In the genomic region with DNA sequence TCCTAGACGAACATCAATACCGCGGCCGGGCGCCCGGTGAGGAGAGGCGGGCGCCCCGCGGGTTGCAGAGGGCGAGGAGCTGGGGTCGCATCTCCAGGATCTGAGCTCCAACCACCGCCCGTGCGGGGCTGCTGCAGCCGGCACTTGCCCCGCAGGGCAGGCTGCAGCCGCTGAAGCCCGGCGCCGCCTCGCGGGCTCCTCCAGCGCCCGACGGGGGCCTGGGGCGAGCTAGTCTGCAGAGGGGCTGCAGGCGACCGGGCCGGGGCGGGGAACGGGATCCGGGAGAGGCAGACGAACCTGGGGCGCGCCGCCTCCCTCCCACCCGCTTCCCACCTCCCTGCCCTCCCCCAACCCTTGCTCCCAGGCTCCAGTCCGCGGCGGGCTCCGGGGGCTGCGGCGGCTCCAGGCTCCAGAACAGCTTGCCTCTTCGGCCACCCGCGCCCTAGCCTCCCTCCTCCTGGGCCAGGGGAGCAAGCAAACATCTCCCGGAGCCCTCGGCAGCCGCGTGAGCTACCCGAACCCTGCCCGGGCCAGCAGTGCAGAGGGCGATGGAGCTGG, we compare ENCODE assay signal across 7 cellular contexts. TPM values are rescaled to one million over a fixed set of nuclear protein-coding genes. Genes with fewer than 3 reads are reported as not detected.
DNase-seq lines count a peak whose midpoint lies in the region; ATAC-seq and TF ChIP-seq lines count a peak whose summit lies in the region.

No MANE protein-coding gene starts in this region.

- H3K27ac ChIP-seq in adrenal gland = peak overlapping the region; percentile 26 to 84 (median 84)
- no peak overlapping the region for H3K27ac ChIP-seq in skeletal muscle tissue (ENCODE audit: low read depth, low read length)

- peak overlapping the region in 1 of 3 donors; percentile 72 for H3K9ac ChIP-seq in skeletal muscle tissue (ENCODE audit: low read depth in 1 of 3, low read length in 3 of 3)

- peaks cover 17% of the 10 kb centered on the region for H3K27me3 ChIP-seq in adrenal gland
- H3K27me3 ChIP-seq in skeletal muscle tissue (ENCODE audit: control insufficient read depth in 3 of 3, insufficient read depth in 3 of 3, low read length in 3 of 3) = peaks cover 46 to 81% (median 77%) of the 10 kb centered on the region in 3 donors

- H3K36me3 ChIP-seq in adrenal gland (replicated peaks in 1 of 2) (no peaks in the 10 kb centered on the region), skeletal muscle tissue (ENCODE audit: control insufficient read depth in 3 of 3, insufficient read depth in 3 of 3, low read length in 3 of 3) (no peaks in the 10 kb centered on the region)

- DNase-seq in adrenal gland (peak; percentile 10 to 56 (median 38)), hypothalamus (lab: John Stamatoyannopoulos, UW) (peak in 31 of 51 donors; percentile 14 to 71 (median 45))
- DNase-seq in activated naive CD4-positive, alpha-beta T cell (lab: John Stamatoyannopoulos, UW) = no peak

- H3K9me3 ChIP-seq in adrenal gland (replicated peaks in 1 of 3) (no peaks in the 10 kb centered on the region), skeletal muscle tissue (ENCODE audit: control insufficient read depth in 3 of 3, low read length in 3 of 3) (peaks cover 0 to 3% (median 0%) of the 10 kb centered on the region in 3 donors)

- WGBS in adrenal gland, 4 donors = 1 to 10% (median 3%) methylated on average over 2 to 54 of the region's 54 CpGs

- ATAC-seq in HG02642 (IDR thresholded peaks at IDR 0.05; ENCODE audit: poor library complexity, unreplicated experiment) = peak; percentile 2
- no peak for ATAC-seq in HG02970 (IDR thresholded peaks at IDR 0.05; ENCODE audit: low FRiP score, unreplicated experiment)
- ATAC-seq in GM19467 (IDR thresholded peaks at IDR 0.05; ENCODE audit: unreplicated experiment) = no peak

- H3K4me3 ChIP-seq in adrenal gland (peak overlapping the region in 2 of 4 donors; percentile 38 to 75), skeletal muscle tissue (ENCODE audit: low read length in 3 of 3) (peak overlapping the region; percentile 59 to 68 (median 68))

- intact Hi-C loops in adrenal gland (cut with DNase I) = no loop called here

- no peak for TF ChIP-seq CTCF in adrenal gland (IDR thresholded peaks at IDR 0.05)

- TF ChIP-seq POLR2A in adrenal gland (IDR thresholded peaks at IDR 0.05) = no peak

- peaks cover 22 to 43% of the 10 kb centered on the region in 2 donors for H3K4me1 ChIP-seq in adrenal gland (replicated peaks in 1 of 2)
- peaks cover 23 to 47% (median 31%) of the 10 kb centered on the region in 3 donors for H3K4me1 ChIP-seq in skeletal muscle tissue (ENCODE audit: control insufficient read depth in 3 of 3, insufficient read depth in 3 of 3, low read length in 3 of 3)

RNA-seq across cellular contexts. Expression of gene TENM4, which starts 0.9 kb away (rescaled TPM):
- total RNA-seq in adrenal gland (10 to 100 TPM in 4 of 8 donors, 1 to 10 TPM in 4; 3.3 to 24.9 (median 9.6) TPM), skeletal muscle tissue (18.3 TPM)
- 1 to 10 TPM in 2 of 3 donors, under 1 TPM in 1; 0.74 to 3.1 (median 1.6) TPM for polyA plus RNA-seq in adrenal gland

Comparison
In these comparisons a context has a peak if more than half of its experiments do, and no peak if none do; other contexts are left out.
1. DNase-seq: peak in adrenal gland (7 of 7) and hypothalamus (31 of 51); none in activated naive CD4-positive, alpha-beta T cell (0 of 4).